In the genomic region with DNA sequence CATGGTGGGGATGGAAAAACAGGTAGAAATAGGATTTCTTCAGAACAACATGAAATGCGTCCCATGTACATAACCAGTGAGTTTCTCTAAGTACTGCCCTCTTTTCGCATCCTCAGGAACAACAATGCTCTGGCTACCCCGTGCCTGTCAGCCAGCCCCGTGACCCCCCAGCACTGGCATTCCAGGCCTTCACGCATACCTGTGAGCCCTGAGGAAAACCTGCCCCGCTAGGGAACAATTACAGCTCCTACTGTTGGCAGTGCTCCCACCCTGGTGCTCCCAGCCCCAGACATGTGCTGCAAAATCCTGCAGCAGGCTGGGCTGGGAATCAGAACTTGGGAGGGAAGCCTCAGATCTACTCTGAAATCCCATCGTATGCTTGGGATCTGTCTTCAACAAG, we compare ENCODE assay signal across 9 cellular contexts. TPM values are rescaled to one million over a fixed set of nuclear protein-coding genes. Genes with fewer than 3 reads are reported as not detected.
DNase-seq lines count a peak whose midpoint lies in the region; ATAC-seq and TF ChIP-seq lines count a peak whose summit lies in the region.
"Had no signal": no experiment of that assay in that cellular context is flagged by ENCODE, and none has a peak within 500 bp of the region (broad histone marks: within the 10 kb centered on the region; RNA-seq: fewer than 3 reads in every experiment).

No MANE protein-coding gene starts in this region.

- BruUV-seq in PC-9 (replicated peaks; lab: Mats Ljungman, UMichigan): no TSS peak

- peaks cover 93% of the 10 kb centered on the region for H3K79me2 ChIP-seq in PC-9 (ENCODE audit: low read depth)

- no peak for ATAC-seq in effector memory CD8-positive, alpha-beta T cell (replicated peaks)
- no peak for ATAC-seq in esophagus mucosa

- H2AFZ ChIP-seq in PC-9: no peak overlapping the region

- no peak for DNase-seq in BJ (ENCODE audit: low read depth)
- DNase-seq in PC-9: no peak
- DNase-seq in effector memory CD8-positive, alpha-beta T cell: no peak
- no peak for DNase-seq in nephron progenitor cell
- no peak for DNase-seq in medulla oblongata (ENCODE audit: extremely low spot score)
- no peak for DNase-seq in NCI-H2081 treated with DMSO at 0.1 percent for 48 hours (lab: John Stamatoyannopoulos, UW)
- DNase-seq in ACHN: no peak
- DNase-seq: amygdala had no signal

- peaks cover 17% of the 10 kb centered on the region for H3K36me3 ChIP-seq in BJ (ENCODE audit: control insufficient read depth, insufficient read depth, low read length)
- peaks cover 21% of the 10 kb centered on the region for H3K36me3 ChIP-seq in PC-9 (ENCODE audit: low read depth)

- POLR2A ChIA-PET in BJ (lab: Charles Lee): no interaction called here
- POLR2A ChIA-PET in PC-9 (lab: Charles Lee; ENCODE audit: unreplicated experiment): interaction anchor here (0.6 kb wide), 1 partner anchor 69 kb away, joined by 5 read pairs; no protein-coding TSS in a partner anchor

- H3K27ac Mint-ChIP-seq in effector memory CD8-positive, alpha-beta T cell: peak overlapping the region; percentile 91
- peak overlapping the region; percentile 95 for H3K27ac Mint-ChIP-seq in nephron progenitor cell

- H3F3A ChIP-seq in PC-9 (ENCODE audit: insufficient read depth, low read depth): peaks cover 40% of the 10 kb centered on the region

- H3K4me1 Mint-ChIP-seq in effector memory CD8-positive, alpha-beta T cell (ENCODE audit: low read depth in 2 of 2): peaks cover 83 to 84% of the 10 kb centered on the region in 2 donors
- H3K4me1 Mint-ChIP-seq in nephron progenitor cell: peaks cover 100% of the 10 kb centered on the region

- H4K20me1 ChIP-seq in PC-9 (ENCODE audit: insufficient read depth): peaks cover 64% of the 10 kb centered on the region

- peak overlapping the region; percentile 75 to 98 for H3K4me3 Mint-ChIP-seq in effector memory CD8-positive, alpha-beta T cell
- peak overlapping the region; percentile 71 for H3K4me3 Mint-ChIP-seq in nephron progenitor cell

- no peak overlapping the region for H3K27ac ChIP-seq in PC-9

- no peaks in the 10 kb centered on the region for H3K27me3 Mint-ChIP-seq in effector memory CD8-positive, alpha-beta T cell
- H3K27me3 Mint-ChIP-seq in nephron progenitor cell (ENCODE audit: low read depth, poor library complexity): peaks cover 2% of the 10 kb centered on the region

- H3K4me2 ChIP-seq in PC-9: peak overlapping the region; percentile 67

- peaks cover 94% of the 10 kb centered on the region for H3K4me1 ChIP-seq in PC-9 (replicated peaks; ENCODE audit: insufficient read depth)

- H3K4me3 ChIP-seq in BJ (ENCODE audit: low read depth, low read length): peak overlapping the region; percentile 15; the same call in 1 of the 2 replicates
- no peak overlapping the region for H3K4me3 ChIP-seq in PC-9

- in situ Hi-C loops in ACHN (cut with HindIII; ENCODE audit: low pct_ligation_motif_present, low pct_unique_long_range_greater_than_20kb, low sequenced_read_pairs): loop anchor here (25.0 kb wide), 1 partner anchor 246 kb away; no protein-coding TSS in a partner anchor

- no peaks in the 10 kb centered on the region for H3K9me3 ChIP-seq in PC-9 (ENCODE audit: insufficient read depth, low read depth)

- intact Hi-C loops in PC-9 (cut with micrococcal nuclease; ENCODE audit: unreplicated experiment): loop anchor here (2.0 kb wide), 2 partner anchors 55 to 79 kb away; no protein-coding TSS in a partner anchor

- peaks cover 100% of the 10 kb centered on the region for H3K36me3 Mint-ChIP-seq in effector memory CD8-positive, alpha-beta T cell (ENCODE audit: insufficient read depth)
- H3K36me3 Mint-ChIP-seq in nephron progenitor cell (ENCODE audit: low read depth): peaks cover 25% of the 10 kb centered on the region

- CTCF ChIA-PET in BJ (lab: Yijun Ruan, JAX): interaction anchor here (0.6 to 1.4 kb wide), 3 partner anchors 67 to 267 kb away, joined by 3 to 4 read pairs (median 3); no protein-coding TSS in a partner anchor
- CTCF ChIA-PET in PC-9 (lab: Charles Lee): no interaction called here

- TF ChIP-seq CTCF in BJ (IDR thresholded peaks at IDR 0.05; ENCODE audit: insufficient read depth, low read depth, low read length): no peak
- TF ChIP-seq CTCF in PC-9 (conservative IDR thresholded peaks at IDR 0.05): no peak
- no peak for TF ChIP-seq CTCF in nephron progenitor cell (IDR thresholded peaks at IDR 0.05)

- H3K27me3 ChIP-seq in BJ (ENCODE audit: control insufficient read depth, insufficient read depth, low read length): no peaks in the 10 kb centered on the region
- H3K27me3 ChIP-seq in PC-9 (ENCODE audit: insufficient read depth, low read depth): no peaks in the 10 kb centered on the region

- H3K9me3 Mint-ChIP-seq in effector memory CD8-positive, alpha-beta T cell: no peaks in the 10 kb centered on the region
- no peaks in the 10 kb centered on the region for H3K9me3 Mint-ChIP-seq in nephron progenitor cell

- no peaks in the 10 kb centered on the region for H3K9me2 ChIP-seq in PC-9 (ENCODE audit: insufficient read depth)

RNA-seq across cellular contexts. Expression of a gene that starts 9.1 kb away (rescaled TPM):
- 21.0 and 24.2 TPM in 2 replicates for polyA plus RNA-seq in BJ (2011; rRNA removed)
- 38.7 and 56.0 TPM in 2 replicates for polyA minus RNA-seq in BJ (2011; rRNA and poly(A)+ RNA removed)
- total RNA-seq in PC-9 (2021): 5.0 and 5.8 TPM in 2 replicates
- total RNA-seq in esophagus mucosa: 3.7 TPM
